8 cellular contexts compared by ENCODE assay signal in the genomic region with DNA sequence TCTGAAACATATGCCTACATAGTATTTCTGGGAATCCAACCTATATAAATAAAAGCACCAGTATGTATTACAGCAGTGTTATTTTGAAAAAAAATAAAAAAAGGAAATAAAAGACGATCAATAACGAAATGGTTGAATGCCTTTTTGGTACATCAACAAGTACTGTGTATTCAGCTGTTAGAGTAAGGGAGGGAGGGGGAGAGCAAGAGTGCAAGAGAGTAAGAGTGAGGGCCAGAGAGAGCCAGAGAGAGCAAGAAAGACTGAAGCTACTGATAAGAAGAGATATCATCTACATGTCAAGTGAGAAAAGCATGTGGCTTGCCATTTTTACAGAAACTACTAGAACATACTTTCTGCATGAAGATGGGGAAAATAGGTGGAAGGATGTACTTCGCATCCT.
A peak's percentile ranks its signal among the peaks of the same experiment; 100 is the strongest.
DNase-seq lines count a peak whose midpoint lies in the region; FAIRE-seq and TF ChIP-seq lines count a peak whose summit lies in the region.

No MANE protein-coding gene starts in this region.

- H3K27me3 ChIP-seq in DOHH2 (ENCODE audit: control insufficient read depth, low read length) (no peaks in the 10 kb centered on the region), KMS-11 (ENCODE audit: insufficient read depth, low read depth) (no peaks in the 10 kb centered on the region)

- H4K20me1 ChIP-seq in DOHH2 (ENCODE audit: control insufficient read depth, insufficient read depth, low read depth, low read length) (no peaks in the 10 kb centered on the region), KMS-11 (ENCODE audit: insufficient read depth) (no peaks in the 10 kb centered on the region)

- H3K4me3 ChIP-seq in DOHH2 (ENCODE audit: low read length) (peak overlapping the region; percentile 91), KMS-11 (IDR thresholded peaks at IDR 0.05; ENCODE audit: insufficient read depth, low read depth, low read length) (no peak overlapping the region)

- peak; percentile 15 for DNase-seq in SW480 (ENCODE audit: low spot score)
- peak; percentile 44 for DNase-seq in left kidney (ENCODE audit: low read depth, low spot score)
- DNase-seq in NCI-H226: no peak
- no peak for DNase-seq in H54 (ENCODE audit: insufficient read length, low spot score)
- DNase-seq in GM13976 (ENCODE audit: low spot score): no peak
- DNase-seq in activated gamma-delta T cell (lab: John Stamatoyannopoulos, UW): no peak

- H3K9me2 ChIP-seq in DOHH2 (replicated peaks; ENCODE audit: control insufficient read depth, low read length): no peaks in the 10 kb centered on the region

- TF ChIP-seq CTCF in DOHH2 (IDR thresholded peaks at IDR 0.05; ENCODE audit: low read depth, low read length, poor library complexity, severe bottlenecking) (no peak), KMS-11 (conservative IDR thresholded peaks at IDR 0.05; ENCODE audit: low read depth, low read length) (no peak), GM13976 (IDR thresholded peaks at IDR 0.05; ENCODE audit: borderline replicate concordance, control extremely low read depth, extremely low read depth, insufficient read depth, missing control alignments) (no peak)

- no peaks in the 10 kb centered on the region for H3F3A ChIP-seq in DOHH2 (ENCODE audit: control insufficient read depth, insufficient read depth)

- H2AFZ ChIP-seq in KMS-11 (ENCODE audit: low read depth): no peak overlapping the region

- H3K79me2 ChIP-seq in DOHH2 (ENCODE audit: control insufficient read depth, low read length) (peaks cover 30% of the 10 kb centered on the region), KMS-11 (ENCODE audit: insufficient read depth, low read depth) (peaks cover 34% of the 10 kb centered on the region)

- in situ Hi-C loops in GM13976 (cut with MboI; ENCODE audit: low sequenced_read_pairs, unreplicated experiment): no loop called here

- peaks cover 10% of the 10 kb centered on the region for H3K4me1 ChIP-seq in DOHH2 (ENCODE audit: control insufficient read depth, low read length)
- peaks cover 21% of the 10 kb centered on the region for H3K4me1 ChIP-seq in KMS-11 (ENCODE audit: low read depth, poor library complexity, severe bottlenecking)

- FAIRE-seq in H54 (lab: Jason Lieb, UNC): no peak

- H3K27ac ChIP-seq in DOHH2 (ENCODE audit: low read depth, low read length) (no peak overlapping the region), KMS-11 (no peak overlapping the region; the same call in 1 of the 2 replicates)

- peak overlapping the region; percentile 89 for H3K4me2 ChIP-seq in DOHH2 (ENCODE audit: low read length)
- H3K4me2 ChIP-seq in KMS-11: peak overlapping the region; percentile 78

- H3K36me3 ChIP-seq in DOHH2 (ENCODE audit: control insufficient read depth, low read length) (peaks cover 6% of the 10 kb centered on the region), KMS-11 (ENCODE audit: insufficient read depth) (no peaks in the 10 kb centered on the region)

- H3K9me3 ChIP-seq in DOHH2 (ENCODE audit: control insufficient read depth, insufficient read depth, low read length): no peaks in the 10 kb centered on the region

- no peak for TF ChIP-seq POLR2A in H54 (IDR thresholded peaks at IDR 0.05; ENCODE audit: low read depth, low read length)

- peak overlapping the region; percentile 71; the same call in 1 of the 2 replicates for H3K9ac ChIP-seq in KMS-11

Comparison
In these comparisons a context has a peak if more than half of its experiments do, and no peak if none do; other contexts are left out.
1. DNase-seq: peak in SW480 (single experiment) and left kidney (single experiment); none in NCI-H226 (single experiment), H54 (single experiment), GM13976 (single experiment) and activated gamma-delta T cell (single experiment).